ENCODE assay signal across 8 cellular contexts in genomic region chr5:119275146-119275872, GRCh38.
DNase-seq lines count a peak whose midpoint lies in the region; ATAC-seq and TF ChIP-seq lines count a peak whose summit lies in the region.

No MANE protein-coding gene starts in this region.

- H4K20me1 ChIP-seq in SU-DHL-6 (ENCODE audit: low read depth, low read length) = no peaks in the 10 kb centered on the region; the same call in 1 of the 2 replicates

- no peak for DNase-seq in activated naive CD4-positive, alpha-beta T cell treated with anti-CD3 and anti-CD28 coated beads, Interleukin-2, amount 10 ng/mL, durations not matched to agents 7 days and 5 days
- no peak for DNase-seq in activated naive CD4-positive, alpha-beta T cell treated with anti-CD3 and anti-CD28 coated beads, Interleukin-2, amount 50 U/mL, for 16 hours
- DNase-seq in memory B cell (ENCODE audit: low spot score in 2 of 2) (no peak), lower leg skin (ENCODE audit: low spot score in 2 of 2) (no peak)
- DNase-seq in activated CD4-positive, alpha-beta T cell treated with anti-CD3 and anti-CD28 coated beads for 4 hours = no peak
- DNase-seq in stimulated activated CD4-positive, alpha-beta T cell treated with anti-CD3 and anti-CD28 coated beads, Interleukin-4, amount 100 ng/mL, for 4 hours = no peak

- peak overlapping the region; percentile 90 for H3K27ac Mint-ChIP-seq in activated naive CD4-positive, alpha-beta T cell treated with anti-CD3 and anti-CD28 coated beads, Interleukin-2, amount 10 ng/mL, durations not matched to agents 7 days and 5 days
- H3K27ac Mint-ChIP-seq in memory B cell = peak overlapping the region; percentile 97

- TF ChIP-seq POLR2A in lower leg skin (IDR thresholded peaks at IDR 0.05) = no peak

- CTCF ChIA-PET in activated naive CD4-positive, alpha-beta T cell treated with anti-CD3 and anti-CD28 coated beads, Interleukin-2, amount 10 ng/mL, durations not matched to agents 7 days and 5 days (lab: Charles Lee) = interaction anchor here (0.9 to 2.8 kb wide), 4 partner anchors 13 to 136 kb away, joined by 3 to 8 read pairs (median 4); no protein-coding TSS in a partner anchor

- no peaks in the 10 kb centered on the region for H3K9me2 ChIP-seq in SU-DHL-6 (replicated peaks; ENCODE audit: insufficient read depth, low read length)

- WGBS in lower leg skin, 2 donors = 69 to 80% methylated on average over 6 of the region's 6 CpGs

- TF ChIP-seq CTCF in SU-DHL-6 (IDR thresholded peaks at IDR 0.05; ENCODE audit: insufficient read depth, low read length, poor library complexity, severe bottlenecking) (no peak), lower leg skin (IDR thresholded peaks at IDR 0.05) (no peak)

- intact Hi-C loops in lower leg skin (cut with DNase I; ENCODE audit: low total_unique reads) = no loop called here

- H3K79me2 ChIP-seq in SU-DHL-6 (ENCODE audit: insufficient read depth, low read length) = peaks cover 82% of the 10 kb centered on the region

- H3K4me2 ChIP-seq in SU-DHL-6 (ENCODE audit: low read depth, low read length, poor library complexity, severe bottlenecking) = peak overlapping the region; percentile 85

- H3K9ac ChIP-seq in SU-DHL-6 (ENCODE audit: low read length) = peak overlapping the region; percentile 88

- H3K4me3 Mint-ChIP-seq in activated naive CD4-positive, alpha-beta T cell treated with anti-CD3 and anti-CD28 coated beads, Interleukin-2, amount 10 ng/mL, durations not matched to agents 7 days and 5 days = peak overlapping the region; percentile 99
- peak overlapping the region; percentile 77 for H3K4me3 Mint-ChIP-seq in memory B cell

- peaks cover 1% of the 10 kb centered on the region for H3K9me3 Mint-ChIP-seq in activated naive CD4-positive, alpha-beta T cell treated with anti-CD3 and anti-CD28 coated beads, Interleukin-2, amount 10 ng/mL, durations not matched to agents 7 days and 5 days
- no peaks in the 10 kb centered on the region for H3K9me3 Mint-ChIP-seq in memory B cell

- H3K4me3 ChIP-seq in SU-DHL-6 (ENCODE audit: insufficient read depth, low read length, poor library complexity, severe bottlenecking) (peak overlapping the region; percentile 13), lower leg skin (ENCODE audit: low read depth, poor library complexity, severe bottlenecking) (no peak overlapping the region)

- H3K27me3 ChIP-seq in SU-DHL-6 (ENCODE audit: low read length) = no peaks in the 10 kb centered on the region

- no peak overlapping the region for H2AFZ ChIP-seq in SU-DHL-6 (ENCODE audit: low read depth, low read length, severe bottlenecking)

- peaks cover 54% of the 10 kb centered on the region for H3F3A ChIP-seq in SU-DHL-6 (ENCODE audit: insufficient read depth)

- no peaks in the 10 kb centered on the region for H3K9me3 ChIP-seq in SU-DHL-6 (ENCODE audit: insufficient read depth, low read length)

- ATAC-seq in HG03103 (IDR thresholded peaks at IDR 0.05; ENCODE audit: low read depth, unreplicated experiment) (peak; percentile 12), memory B cell (ENCODE audit: low read depth) (peak; percentile 68)

- H3K27ac ChIP-seq in SU-DHL-6 (ENCODE audit: low read depth, low read length) = peak overlapping the region; percentile 96

- H3K36me3 Mint-ChIP-seq in activated naive CD4-positive, alpha-beta T cell treated with anti-CD3 and anti-CD28 coated beads, Interleukin-2, amount 10 ng/mL, durations not matched to agents 7 days and 5 days = peaks cover 69% of the 10 kb centered on the region
- peaks cover 3% of the 10 kb centered on the region for H3K36me3 Mint-ChIP-seq in memory B cell

- H3K4me1 Mint-ChIP-seq in activated naive CD4-positive, alpha-beta T cell treated with anti-CD3 and anti-CD28 coated beads, Interleukin-2, amount 10 ng/mL, durations not matched to agents 7 days and 5 days = peaks cover 94% of the 10 kb centered on the region
- peaks cover 80% of the 10 kb centered on the region for H3K4me1 Mint-ChIP-seq in memory B cell

- H3K27me3 Mint-ChIP-seq in activated naive CD4-positive, alpha-beta T cell treated with anti-CD3 and anti-CD28 coated beads, Interleukin-2, amount 10 ng/mL, durations not matched to agents 7 days and 5 days = peaks cover 3% of the 10 kb centered on the region
- no peaks in the 10 kb centered on the region for H3K27me3 Mint-ChIP-seq in memory B cell

- H3K36me3 ChIP-seq in SU-DHL-6 (ENCODE audit: low read length) = no peaks in the 10 kb centered on the region; the same call in 1 of the 2 replicates
